17 cellular contexts compared by ENCODE assay signal in the genomic region with DNA sequence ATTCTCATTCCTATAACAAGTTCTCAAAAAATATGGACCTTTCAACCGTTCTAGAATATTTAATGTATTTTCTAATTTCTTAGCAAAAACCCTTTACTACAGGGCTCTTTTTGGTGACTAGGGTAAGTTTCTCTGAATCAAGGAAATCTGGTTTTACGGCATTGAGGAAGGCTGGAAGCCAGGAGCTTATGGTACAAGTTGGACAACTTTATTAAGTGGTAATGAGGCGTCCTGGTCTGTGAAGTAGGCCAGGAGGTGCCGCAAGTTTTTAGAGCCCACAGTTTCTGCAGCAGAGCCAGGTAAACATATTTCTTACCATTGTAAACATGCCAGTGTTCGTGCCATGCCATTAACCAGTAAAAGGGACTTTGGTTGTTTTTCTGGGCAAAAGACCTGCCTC. TPM values are rescaled to one million over a fixed set of nuclear protein-coding genes. Genes with fewer than 3 reads are reported as not detected.
DNase-seq lines count a peak whose midpoint lies in the region; ATAC-seq and TF ChIP-seq lines count a peak whose summit lies in the region.
"Had no signal": no experiment of that assay in that cellular context is flagged by ENCODE, and none has a peak within 500 bp of the region (broad histone marks: within the 10 kb centered on the region; RNA-seq: fewer than 3 reads in every experiment).

No MANE protein-coding gene starts in this region.

- ATAC-seq in PC-3 (no peak), left lobe of liver (peak; percentile 47), HG03280 (IDR thresholded peaks at IDR 0.05; ENCODE audit: unreplicated experiment) (no peak)
- no peak for ATAC-seq in activated T-cell treated with anti-CD3 and anti-CD28 coated beads, Interleukin-2, amount 50 U/mL, for 72 hours (replicated peaks in 1 of 2)
- ATAC-seq: CD8-positive, alpha-beta T cell; HCT116 had no signal

- H3K4me3 Mint-ChIP-seq in activated T-cell treated with anti-CD3 and anti-CD28 coated beads, Interleukin-2, amount 50 U/mL, for 72 hours = no peak overlapping the region
- H3K4me3 Mint-ChIP-seq: CD8-positive, alpha-beta T cell; HFFc6 had no signal

- peaks cover 3% of the 10 kb centered on the region in 2 donors for H3K36me3 Mint-ChIP-seq in activated T-cell treated with anti-CD3 and anti-CD28 coated beads, Interleukin-2, amount 50 U/mL, for 72 hours (ENCODE audit: insufficient read depth in 2 of 2)

- no peaks in the 10 kb centered on the region for H3K79me2 ChIP-seq in PC-3 (ENCODE audit: low read length)
- H3K79me2 ChIP-seq in smooth muscle cell (ENCODE audit: low read depth) = no peaks in the 10 kb centered on the region

- H3K36me3 ChIP-seq in PC-3 (ENCODE audit: low read depth, low read length) (no peaks in the 10 kb centered on the region), smooth muscle cell (ENCODE audit: low read depth) (no peaks in the 10 kb centered on the region)

- no peak overlapping the region for H3K27ac Mint-ChIP-seq in activated T-cell treated with anti-CD3 and anti-CD28 coated beads, Interleukin-2, amount 50 U/mL, for 72 hours
- H3K27ac Mint-ChIP-seq: CD8-positive, alpha-beta T cell; HFFc6 had no signal

- H3K9ac ChIP-seq in PC-3 (ENCODE audit: low read length) (no peak overlapping the region), smooth muscle cell (ENCODE audit: low read depth) (no peak overlapping the region)
- H3K9ac ChIP-seq: BLaER1 had no signal

- H3K9me3 ChIP-seq in PC-3 (ENCODE audit: low read length) = no peaks in the 10 kb centered on the region
- H3K9me3 ChIP-seq in smooth muscle cell (replicated peaks; ENCODE audit: low read depth) = no peaks in the 10 kb centered on the region

- no TSS peak for BruUV-seq in PC-3 (replicated peaks; lab: Mats Ljungman, UMichigan)

- CTCF ChIA-PET in PC-3 (lab: Charles Lee) = no interaction called here

- H3K4me2 ChIP-seq in PC-3 (ENCODE audit: low read length) = no peak overlapping the region
- no peak overlapping the region for H3K4me2 ChIP-seq in smooth muscle cell
- H3K4me2 ChIP-seq: BLaER1 had no signal

- peaks cover 9% of the 10 kb centered on the region for H3F3A ChIP-seq in PC-3 (ENCODE audit: low read length, unreplicated experiment)
- peaks cover 2% of the 10 kb centered on the region for H3F3A ChIP-seq in smooth muscle cell (ENCODE audit: low read depth)

- H3K4me1 ChIP-seq in PC-3 (ENCODE audit: insufficient read depth, low read length) (peaks cover 19% of the 10 kb centered on the region), smooth muscle cell (ENCODE audit: low read depth) (peaks cover 12% of the 10 kb centered on the region)

- H3K4me1 Mint-ChIP-seq in activated T-cell treated with anti-CD3 and anti-CD28 coated beads, Interleukin-2, amount 50 U/mL, for 72 hours (ENCODE audit: low read depth) = no peaks in the 10 kb centered on the region

- H3K27me3 Mint-ChIP-seq in activated T-cell treated with anti-CD3 and anti-CD28 coated beads, Interleukin-2, amount 50 U/mL, for 72 hours (ENCODE audit: low read depth) = no peaks in the 10 kb centered on the region

- intact Hi-C loops in PC-3 (cut with micrococcal nuclease) = no loop called here

- no peaks in the 10 kb centered on the region for H3K9me3 Mint-ChIP-seq in activated T-cell treated with anti-CD3 and anti-CD28 coated beads, Interleukin-2, amount 50 U/mL, for 72 hours
- H3K9me3 Mint-ChIP-seq: CD8-positive, alpha-beta T cell; HFFc6 had no signal

- DNase-seq in PC-3 (peak; percentile 17), left lobe of liver (ENCODE audit: low spot score) (no peak), smooth muscle cell (lab: John Stamatoyannopoulos, UW; ENCODE audit: unreplicated experiment) (no peak), activated T-cell treated with anti-CD3 and anti-CD28 coated beads for 4 hours (no peak)
- no peak for DNase-seq in activated T-cell treated with anti-CD3 and anti-CD28 coated beads, Interleukin-2, amount 50 U/mL, for 72 hours
- DNase-seq: 8988T; Calu3; CD8-positive, alpha-beta T cell; DMS79 treated with DMSO at 0.1 percent for 48 hours; GF-D8; GOT3; H7; HFFc6 had no signal

- H4K20me1 ChIP-seq in PC-3 (ENCODE audit: low read length) = no peaks in the 10 kb centered on the region
- no peaks in the 10 kb centered on the region for H4K20me1 ChIP-seq in smooth muscle cell (ENCODE audit: low read depth)
- H4K20me1 ChIP-seq: BLaER1 had no signal

- peak overlapping the region; percentile 12; the same call in 1 of the 2 replicates for H3K27ac ChIP-seq in C4-2B
- no peak overlapping the region for H3K27ac ChIP-seq in PC-3 (ENCODE audit: low read length)
- H3K27ac ChIP-seq in smooth muscle cell (ENCODE audit: low read depth) = peak overlapping the region; percentile 37
- H3K27ac ChIP-seq: BLaER1 had no signal

- H2AFZ ChIP-seq in PC-3 (ENCODE audit: low read length) = no peak overlapping the region
- no peak overlapping the region for H2AFZ ChIP-seq in smooth muscle cell (ENCODE audit: low read depth)

- H3K4me3 ChIP-seq in PC-3 (ENCODE audit: low read length) (no peak overlapping the region), smooth muscle cell (no peak overlapping the region)
- H3K4me3 ChIP-seq: BLaER1 had no signal

- no peaks in the 10 kb centered on the region for H3K9me2 ChIP-seq in PC-3 (replicated peaks; ENCODE audit: low read length)

- POLR2A ChIA-PET in PC-3 (lab: Charles Lee; ENCODE audit: unreplicated experiment) = no interaction called here

- H3K27me3 ChIP-seq in PC-3 (ENCODE audit: low read length) (no peaks in the 10 kb centered on the region), smooth muscle cell (ENCODE audit: low read depth) (no peaks in the 10 kb centered on the region)
- H3K27me3 ChIP-seq: BLaER1 had no signal

- 83% methylated on average over 5 of the region's 5 CpGs for WGBS in smooth muscle cell (ENCODE audit: low lambda C conversion rate)

- TF ChIP-seq CTCF in C4-2B (conservative IDR thresholded peaks at IDR 0.05) = no peak
- TF ChIP-seq CTCF in PC-3 (conservative IDR thresholded peaks at IDR 0.05; ENCODE audit: low read depth, low read length) = no peak
- no peak for TF ChIP-seq CTCF in smooth muscle cell (IDR thresholded peaks at IDR 0.05; ENCODE audit: borderline replicate concordance, insufficient read depth, poor library complexity, severe bottlenecking)

RNA-seq across cellular contexts. Expression of gene C1QTNF3, which starts 14.6 kb away (rescaled TPM):
- 0.92 and 1.1 TPM in 2 replicates for total RNA-seq in PC-3 (2014; rRNA removed)
- 1.9 TPM for total RNA-seq in left lobe of liver
- 3.7 and 8.3 TPM in 2 replicates for total RNA-seq in smooth muscle cell
- 0.72 and 4.8 TPM in 2 replicates for polyA plus RNA-seq in smooth muscle cell
- 1 to 10 TPM; 2.8 to 5.1 TPM for total RNA-seq in activated T-cell treated with anti-CD3 and anti-CD28 coated beads, Interleukin-2, amount 50 U/mL, for 72 hours

RNA-seq across cellular contexts. Expression of gene AMACR, which starts 49.7 kb away (rescaled TPM):
- total RNA-seq in PC-3 (2014; rRNA removed) (12.3 and 12.7 TPM in 2 replicates), left lobe of liver (58.0 TPM), smooth muscle cell (13.8 and 14.5 TPM in 2 replicates)
- polyA plus RNA-seq in smooth muscle cell = 14.1 and 14.5 TPM in 2 replicates
- total RNA-seq in activated T-cell treated with anti-CD3 and anti-CD28 coated beads, Interleukin-2, amount 50 U/mL, for 72 hours = 1 to 10 TPM; 5.5 to 6.7 TPM
